8 cellular contexts compared by ENCODE assay signal in the genomic region with DNA sequence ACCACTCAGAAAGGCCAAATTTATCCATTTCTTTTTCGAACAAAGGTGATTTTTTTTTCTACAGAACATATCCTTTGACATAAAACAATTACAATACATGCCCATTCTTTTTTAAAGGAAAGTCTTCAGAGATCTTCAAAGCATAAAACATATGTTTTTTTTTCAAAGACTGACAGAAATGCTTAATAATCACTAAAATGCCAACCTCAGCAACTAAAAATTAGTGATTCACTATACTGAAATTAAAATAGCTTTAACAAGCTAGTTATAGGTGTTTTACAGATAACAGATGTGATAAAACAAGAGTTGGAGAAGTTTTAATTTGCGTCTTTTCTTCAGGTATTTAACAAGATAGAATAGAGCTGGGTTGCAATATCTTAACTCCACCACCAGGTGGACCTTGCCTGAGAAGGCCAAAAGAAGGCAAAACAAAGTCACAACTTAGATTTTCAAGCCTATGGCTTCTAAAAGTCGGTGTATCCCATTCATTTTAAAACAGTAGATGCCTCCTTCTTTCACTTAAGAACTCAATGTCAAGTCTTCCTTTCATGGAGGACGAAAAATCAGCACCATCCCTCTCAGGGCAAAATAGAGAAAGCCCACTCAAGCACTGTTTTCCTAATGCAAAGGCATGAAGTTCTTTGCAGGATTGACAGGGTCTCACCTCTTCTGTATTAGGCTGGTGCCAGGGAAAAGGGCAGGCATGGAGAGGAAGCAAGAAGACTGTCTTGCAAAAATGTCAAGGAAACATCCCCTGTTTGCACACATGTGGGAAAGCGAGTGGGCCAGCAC. TPM values are rescaled to one million over a fixed set of nuclear protein-coding genes. Genes with fewer than 3 reads are reported as not detected.
DNase-seq lines count a peak whose midpoint lies in the region; ATAC-seq and TF ChIP-seq lines count a peak whose summit lies in the region.

No MANE protein-coding gene starts in this region.

- H4K20me1 ChIP-seq in DOHH2 (ENCODE audit: control insufficient read depth, insufficient read depth, low read depth, low read length) (no peaks in the 10 kb centered on the region), neural progenitor cell (ENCODE audit: low read depth) (peaks cover 8% of the 10 kb centered on the region)

- no peaks in the 10 kb centered on the region for H3K9me2 ChIP-seq in DOHH2 (replicated peaks; ENCODE audit: control insufficient read depth, low read length)

- H3K27ac ChIP-seq in DOHH2 (ENCODE audit: low read depth, low read length) (no peak overlapping the region), dorsolateral prefrontal cortex (no peak overlapping the region), neural progenitor cell (no peak overlapping the region)

- intact Hi-C loops in dorsolateral prefrontal cortex (cut with DNase I): no loop called here

- H3K36me3 ChIP-seq in DOHH2 (ENCODE audit: control insufficient read depth, low read length): no peaks in the 10 kb centered on the region
- H3K36me3 ChIP-seq in neural progenitor cell: no peaks in the 10 kb centered on the region

- no peak overlapping the region for H3K9ac ChIP-seq in neural progenitor cell

- H3K27me3 ChIP-seq in DOHH2 (ENCODE audit: control insufficient read depth, low read length): no peaks in the 10 kb centered on the region
- no peaks in the 10 kb centered on the region for H3K27me3 ChIP-seq in dorsolateral prefrontal cortex
- no peaks in the 10 kb centered on the region for H3K27me3 ChIP-seq in neural progenitor cell

- peaks cover 27% of the 10 kb centered on the region for H3K4me1 Mint-ChIP-seq in neural progenitor cell

- H3K4me3 ChIP-seq in DOHH2 (ENCODE audit: low read length): no peak overlapping the region
- no peak overlapping the region for H3K4me3 ChIP-seq in dorsolateral prefrontal cortex
- no peak overlapping the region for H3K4me3 ChIP-seq in neural progenitor cell

- no peaks in the 10 kb centered on the region for H3K36me3 Mint-ChIP-seq in neural progenitor cell

- H3K4me1 ChIP-seq in DOHH2 (ENCODE audit: control insufficient read depth, low read length) (no peaks in the 10 kb centered on the region), neural progenitor cell (peaks cover 9% of the 10 kb centered on the region)

- H3K4me2 ChIP-seq in DOHH2 (ENCODE audit: low read length) (no peak overlapping the region), neural progenitor cell (no peak overlapping the region)

- ATAC-seq in HG02571 (IDR thresholded peaks at IDR 0.05; ENCODE audit: unreplicated experiment) (no peak), GM19035 (IDR thresholded peaks at IDR 0.05; ENCODE audit: unreplicated experiment) (no peak)

- H3F3A ChIP-seq in DOHH2 (ENCODE audit: control insufficient read depth, insufficient read depth) (no peaks in the 10 kb centered on the region), neural progenitor cell (ENCODE audit: low read depth) (no peaks in the 10 kb centered on the region)

- H3K9me3 Mint-ChIP-seq in neural progenitor cell: peaks cover 3% of the 10 kb centered on the region

- H3K27me3 Mint-ChIP-seq in neural progenitor cell (ENCODE audit: insufficient read depth, low read depth): peaks cover 3% of the 10 kb centered on the region

- peaks cover 9% of the 10 kb centered on the region; the same call in 1 of the 2 replicates for H3K9me3 ChIP-seq in DOHH2 (ENCODE audit: control insufficient read depth, insufficient read depth, low read length)
- H3K9me3 ChIP-seq in neural progenitor cell (ENCODE audit: low read depth): peaks cover 7% of the 10 kb centered on the region

- no peak overlapping the region for H3K4me3 Mint-ChIP-seq in neural progenitor cell

- no peak for DNase-seq in dorsolateral prefrontal cortex
- peak; percentile 44 for DNase-seq in neural progenitor cell (ENCODE audit: low spot score)
- no peak for DNase-seq in effector CD4-positive, alpha-beta T cell
- no peak for DNase-seq in NCI-H2107 (lab: John Stamatoyannopoulos, UW)

- no peak overlapping the region for H2AFZ ChIP-seq in neural progenitor cell (replicated peaks)

- no peaks in the 10 kb centered on the region for H3K79me2 ChIP-seq in DOHH2 (ENCODE audit: control insufficient read depth, low read length)
- H3K79me2 ChIP-seq in neural progenitor cell (ENCODE audit: low read depth): no peaks in the 10 kb centered on the region

- H3K27ac Mint-ChIP-seq in neural progenitor cell: no peak overlapping the region

- TF ChIP-seq CTCF in DOHH2 (IDR thresholded peaks at IDR 0.05; ENCODE audit: low read depth, low read length, poor library complexity, severe bottlenecking): peak; percentile 75
- peak; percentile 50; the same call in 1 of the 2 replicates for TF ChIP-seq CTCF in LNCAP (IDR thresholded peaks at IDR 0.05)
- peak in 46 of 56 donors; percentile 16 to 62 (median 36) for TF ChIP-seq CTCF in dorsolateral prefrontal cortex (IDR thresholded peaks at IDR 0.05 in 54 of 56, conservative IDR thresholded peaks at IDR 0.05 in 2 of 56; ENCODE audit: low read depth in 1 of 56, partially characterized antibody in 56 of 56)
- peak; percentile 66 for TF ChIP-seq CTCF in neural progenitor cell (IDR thresholded peaks at IDR 0.05)

RNA-seq across cellular contexts. Expression of a gene that starts 31.1 kb away (rescaled TPM):
- total RNA-seq in dorsolateral prefrontal cortex (100 to 1,000 TPM; 142 to 692 (median 488) TPM), neural progenitor cell (ENCODE audit: low replicate concordance) (0.06 TPM in 1 of 2 replicates, not detected in the other)

Comparison
In these comparisons a context has a peak if more than half of its experiments do, and no peak if none do; other contexts are left out.
1. RNA of a gene that starts 31.1 kb away (total RNA-seq): 142 to 692 TPM in dorsolateral prefrontal cortex; 0.06 TPM in neural progenitor cell; every median in the first group is over 100 times any median in the second.
2. Peak in every context shown above with its lines, with median percentiles within 50 percentile points of each other: CTCF ChIP-seq.